20 cellular contexts compared by ENCODE assay signal in genomic region chr11:9624448-9624847, GRCh38.
"Had no signal": no experiment of that assay in that cellular context is flagged by ENCODE, and none has a peak within 500 bp of the region (broad histone marks: within the 10 kb centered on the region; RNA-seq: fewer than 3 reads in every experiment).

No MANE protein-coding gene starts in this region.

- H3K27me3 Mint-ChIP-seq: dendritic cell treated with granulocyte-macrophage colony-stimulating factor and Interleukin-4, amounts not matched to agents 40 ng/mL and 50 ng/mL, for 4 days; type B pancreatic cell had no signal

- H3K4me1 ChIP-seq: sigmoid colon had no signal

- H3K27ac Mint-ChIP-seq: effector memory CD8-positive, alpha-beta T cell had no signal

- DNase-seq: effector memory CD8-positive, alpha-beta T cell; erythroblast; kidney; left cardiac atrium; left ventricle myocardium inferior; lower lobe of right lung; mesenchymal stem cell; naive thymus-derived CD8-positive, alpha-beta T cell; nucleus accumbens; ovary; sigmoid colon; stimulated activated CD4-positive, alpha-beta T cell treated with anti-CD3 and anti-CD28 coated beads, Interleukin-2, amount 100 ng/mL, for 24 hours; stimulated activated naive CD8-positive, alpha-beta T cell treated with anti-CD3 and anti-CD28 coated beads, Interleukin-15, Interleukin-2, amounts not matched to agents 100 U/mL and 50 U/mL, for 24 hours; thyroid gland had no signal

- H3K4me3 ChIP-seq: left ventricle myocardium inferior, lower lobe of right lung, ovary, right atrium auricular region, sigmoid colon, skin epidermis, suprapubic skin, thyroid gland had no signal

- H3K9me3 Mint-ChIP-seq: dendritic cell treated with granulocyte-macrophage colony-stimulating factor and Interleukin-4, amounts not matched to agents 40 ng/mL and 50 ng/mL, for 4 days; effector memory CD8-positive, alpha-beta T cell; naive thymus-derived CD8-positive, alpha-beta T cell; type B pancreatic cell had no signal

- ATAC-seq: effector memory CD8-positive, alpha-beta T cell; foreskin keratinocyte; naive thymus-derived CD8-positive, alpha-beta T cell; stimulated activated naive CD8-positive, alpha-beta T cell treated with anti-CD3 and anti-CD28 coated beads, Interleukin-15, Interleukin-2, amounts not matched to agents 100 U/mL and 50 U/mL, for 24 hours had no signal

- H3K36me3 ChIP-seq: left ventricle myocardium inferior, lower lobe of right lung, ovary, right atrium auricular region, sigmoid colon, suprapubic skin, thyroid gland had no signal

- H3K36me3 Mint-ChIP-seq: naive thymus-derived CD8-positive, alpha-beta T cell; type B pancreatic cell had no signal

- H3K27ac ChIP-seq: foreskin keratinocyte, left ventricle myocardium inferior, lower lobe of right lung, ovary, right atrium auricular region, sigmoid colon, skin epidermis, suprapubic skin, thyroid gland had no signal

- H3K4me3 Mint-ChIP-seq: dendritic cell treated with granulocyte-macrophage colony-stimulating factor and Interleukin-4, amounts not matched to agents 40 ng/mL and 50 ng/mL, for 4 days; effector memory CD8-positive, alpha-beta T cell; naive thymus-derived CD8-positive, alpha-beta T cell; type B pancreatic cell had no signal

- H3K27me3 ChIP-seq: foreskin keratinocyte, ovary, right atrium auricular region, sigmoid colon, suprapubic skin, thyroid gland had no signal

- H3K9me3 ChIP-seq: left ventricle myocardium inferior, lower lobe of right lung, ovary, right atrium auricular region, sigmoid colon, suprapubic skin, thyroid gland had no signal
